2 cellular contexts compared by ENCODE assay signal in the genomic region with DNA sequence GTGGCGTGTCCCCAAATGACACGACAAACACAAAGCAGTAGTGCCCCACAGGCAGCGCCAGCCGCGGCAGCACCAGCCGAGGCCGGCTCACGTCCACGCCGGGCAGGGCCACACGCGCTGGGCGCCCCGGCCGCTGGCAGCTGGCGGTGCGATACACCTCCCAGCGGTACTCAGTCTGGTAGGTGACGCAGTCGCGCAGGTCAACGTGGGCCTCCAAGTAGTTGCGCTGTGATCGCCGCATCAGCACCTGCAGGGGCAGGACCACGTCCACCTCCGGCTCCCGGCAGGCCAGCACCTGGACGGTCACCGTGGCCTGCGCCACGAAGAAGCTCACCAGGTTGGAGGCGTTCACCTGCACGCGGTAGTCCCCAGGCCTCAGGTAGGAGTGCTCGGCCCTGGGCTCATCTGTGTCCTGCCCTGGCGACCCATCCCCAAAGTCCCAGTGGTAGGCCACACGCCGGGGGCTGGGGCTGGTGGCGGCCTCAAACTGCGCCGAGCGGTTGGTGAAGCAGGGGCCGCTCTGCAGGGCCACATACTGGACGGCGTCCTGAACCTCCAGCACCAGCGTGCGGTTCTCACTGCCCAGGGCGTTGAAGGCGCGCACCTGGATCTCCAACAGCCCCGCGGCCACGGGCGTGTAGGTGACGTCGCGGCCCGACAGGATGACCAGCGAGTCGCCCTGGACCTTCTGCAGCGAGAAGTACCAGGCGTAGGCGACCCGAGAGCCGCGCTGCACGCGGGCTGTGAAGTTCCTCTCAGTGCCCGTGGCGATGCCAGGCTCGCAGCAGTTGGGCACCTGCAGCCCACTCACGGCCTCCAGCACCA. TPM values are rescaled to one million over a fixed set of nuclear protein-coding genes. Genes with fewer than 3 reads are reported as not detected.
"Had no signal": no experiment of that assay in that cellular context is flagged by ENCODE, and none has a peak within 500 bp of the region (broad histone marks: within the 10 kb centered on the region; RNA-seq: fewer than 3 reads in every experiment).

No MANE protein-coding gene starts in this region.

RNA-seq across cellular contexts. Expression of gene RAB26, which starts 39.8 kb away (rescaled TPM):
- total RNA-seq: mesenteric fat pad, smooth muscle cell had no signal
